ENCODE assay signal across 1 cellular context in genomic region chr4:89836897-89837384, GRCh38.
TF ChIP-seq lines count a peak whose summit lies in the region.

TSS of gene SNCA (minus strand) at chr4:89837161. CDS start at chr4:89835667, 1,494 bp downstream.

TF ChIP-seq in HEK293, 187 proteins besides CTCF, POLR2A, EP300 and RAD21 (continued from another document and continues in another):
- TF ChIP-seq ZSCAN4 (tag by site-specific recombination; IDR thresholded peaks at IDR 0.05) (no peak), ZNF398 (tag by site-specific recombination; IDR thresholded peaks at IDR 0.05) (0 out of 2 replicates have a peak, but pooled peaks have one; percentile 76), SCRT1 (tag by site-specific recombination; IDR thresholded peaks at IDR 0.05; ENCODE audit: borderline replicate concordance) (no peak), ZSCAN16 (tag by site-specific recombination; IDR thresholded peaks at IDR 0.05) (0 out of 2 replicates have a peak, but pooled peaks have one; percentile 43), TRIM28 (IDR thresholded peaks at IDR 0.05; ENCODE audit: borderline replicate concordance, low read length) (no peak), ZNF510 (tag by site-specific recombination; IDR thresholded peaks at IDR 0.05; ENCODE audit: insufficient replicate concordance) (no peak), ZBTB1 (tag by site-specific recombination; IDR thresholded peaks at IDR 0.05) (no peak), ZNF776 (tag by site-specific recombination; IDR thresholded peaks at IDR 0.05; ENCODE audit: borderline replicate concordance) (no peak), YY2 (tag by site-specific recombination; IDR thresholded peaks at IDR 0.05) (no peak), ZNF843 (tag by site-specific recombination; IDR thresholded peaks at IDR 0.05) (peak; percentile 20; the same call in 1 of the 2 replicates), GLI2 (tag by site-specific recombination; IDR thresholded peaks at IDR 0.05; ENCODE audit: borderline replicate concordance, low read depth) (no peak), KLF17 (tag by site-specific recombination; IDR thresholded peaks at IDR 0.05) (no peak), ZBTB44 (tag by site-specific recombination; IDR thresholded peaks at IDR 0.05) (no peak), ZFP37 (tag by site-specific recombination; IDR thresholded peaks at IDR 0.05) (0 out of 2 replicates have a peak, but pooled peaks have one; percentile 8), ZNF18 (tag by site-specific recombination; IDR thresholded peaks at IDR 0.05) (peak; percentile 37; the same call in 1 of the 2 replicates), ZNF580 (tag by site-specific recombination; IDR thresholded peaks at IDR 0.05) (peak; percentile 53; the same call in 1 of the 2 replicates), ZNF24 (tag by site-specific recombination; IDR thresholded peaks at IDR 0.05) (no peak; the same call in 1 of the 2 replicates), PRDM1 (tag by site-specific recombination; IDR thresholded peaks at IDR 0.05) (no peak), ZFP3 (tag by site-specific recombination; IDR thresholded peaks at IDR 0.05; ENCODE audit: low read depth) (no peak), ZNF518A (tag by site-specific recombination; conservative IDR thresholded peaks at IDR 0.05; ENCODE audit: low read depth) (no peak), ZBTB48 (tag by site-specific recombination; IDR thresholded peaks at IDR 0.05) (no peak), ZNF645 (tag by site-specific recombination; IDR thresholded peaks at IDR 0.05) (no peak), ZSCAN30 (tag by site-specific recombination; IDR thresholded peaks at IDR 0.05) (no peak), ZNF610 (tag by site-specific recombination; IDR thresholded peaks at IDR 0.05; ENCODE audit: borderline replicate concordance) (peak; percentile 85), WT1 (tag by site-specific recombination; IDR thresholded peaks at IDR 0.05) (peak; percentile 51; the same call in 1 of the 2 replicates), ZFP69B (tag by site-specific recombination; IDR thresholded peaks at IDR 0.05) (no peak), ZNF623 (tag by site-specific recombination; IDR thresholded peaks at IDR 0.05) (no peak), ZNF175 (tag by site-specific recombination; IDR thresholded peaks at IDR 0.05) (no peak), ZBTB17 (tag by site-specific recombination; IDR thresholded peaks at IDR 0.05) (peak; percentile 78), ZNF174 (tag by site-specific recombination; IDR thresholded peaks at IDR 0.05) (no peak), ZNF76 (tag by site-specific recombination; IDR thresholded peaks at IDR 0.05; ENCODE audit: borderline replicate concordance, low read depth) (peak; percentile 47; the same call in 1 of the 2 replicates), ZBTB26 (tag by site-specific recombination; optimal IDR thresholded peaks at IDR 0.05) (peak; percentile 82), ZNF146 (tag by site-specific recombination; IDR thresholded peaks at IDR 0.05) (no peak), ZNF704 (tag by site-specific recombination; IDR thresholded peaks at IDR 0.05) (no peak), ZSCAN5A (tag by site-specific recombination; IDR thresholded peaks at IDR 0.05) (peak; percentile 47; the same call in 1 of the 2 replicates), MYNN (tag by site-specific recombination; IDR thresholded peaks at IDR 0.05; ENCODE audit: borderline replicate concordance) (no peak), ZNF26 (tag by site-specific recombination; IDR thresholded peaks at IDR 0.05) (no peak), ZNF223 (tag by site-specific recombination; IDR thresholded peaks at IDR 0.05) (no peak), OVOL3 (tag by site-specific recombination; IDR thresholded peaks at IDR 0.05) (no peak), ZNF169 (tag by site-specific recombination; IDR thresholded peaks at IDR 0.05) (no peak), ZNF214 (tag by site-specific recombination; IDR thresholded peaks at IDR 0.05; ENCODE audit: borderline replicate concordance) (no peak)
